Comparison of ENCODE assay signal across 8 cellular contexts in the genomic region with DNA sequence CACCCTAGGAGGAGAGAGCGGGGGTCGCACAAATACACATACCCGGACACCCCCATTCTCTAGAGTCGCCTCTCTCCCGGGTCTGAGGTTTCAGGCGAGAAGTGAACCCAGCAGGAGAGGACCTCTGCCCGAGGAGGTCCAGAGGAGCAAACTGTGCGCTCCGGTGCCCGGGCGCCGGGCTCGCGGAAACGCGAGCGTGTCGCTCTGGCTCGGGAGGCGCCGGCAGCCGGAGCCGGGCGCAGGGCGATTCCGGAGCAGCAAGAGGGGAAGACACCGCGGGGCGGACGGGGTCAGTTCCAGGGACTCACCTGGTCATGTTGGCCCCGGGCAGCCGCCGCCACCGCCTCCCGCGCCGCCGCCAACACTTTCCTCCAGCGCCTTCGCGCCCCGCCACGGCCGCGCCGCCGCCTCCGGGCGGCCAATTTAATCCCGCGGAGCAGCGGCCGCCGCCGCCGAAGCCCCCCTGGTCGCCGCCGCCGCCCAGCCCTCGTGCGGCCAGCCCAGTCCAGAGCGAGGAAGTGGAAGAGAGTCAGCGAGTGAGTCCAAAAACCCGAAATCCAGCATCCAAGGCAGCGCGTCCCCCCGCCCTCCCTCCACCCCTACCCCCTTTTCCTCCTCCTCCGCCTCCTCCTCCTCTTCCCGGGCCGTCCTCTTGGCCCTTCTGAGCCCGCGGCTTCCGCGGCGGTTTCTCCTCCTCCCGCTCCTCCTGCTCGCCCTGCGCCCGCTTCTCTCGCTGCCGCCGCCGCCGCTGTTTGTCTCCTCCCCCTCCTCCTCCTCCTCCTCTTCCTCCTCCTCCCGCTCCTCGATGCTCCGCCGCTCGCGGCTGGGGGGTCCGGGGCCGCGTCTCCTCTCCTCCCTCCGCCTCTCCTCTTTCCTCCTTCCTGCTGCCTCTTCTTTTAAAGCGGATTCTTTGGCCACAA.
DNase-seq lines count a peak whose midpoint lies in the region; ATAC-seq and TF ChIP-seq lines count a peak whose summit lies in the region.

No MANE protein-coding gene starts in this region.

- peak overlapping the region; percentile 48 for H2AFZ ChIP-seq in fibroblast of lung (ENCODE audit: low read length)

- H3K4me1 ChIP-seq in BLaER1: peaks cover 25% of the 10 kb centered on the region
- no peaks in the 10 kb centered on the region for H3K4me1 ChIP-seq in fibroblast of lung (ENCODE audit: control insufficient read depth, extremely low read depth, insufficient read depth, low read length)
- no peaks in the 10 kb centered on the region for H3K4me1 ChIP-seq in urinary bladder (ENCODE audit: insufficient read depth)

- DNase-seq in HEK293T (ENCODE audit: extremely low spot score): peak; percentile 16
- DNase-seq in fibroblast of lung (ENCODE audit: low read depth in 2 of 2): peak; percentile 52 to 60
- DNase-seq in myocyte (ENCODE audit: low read depth): peak; percentile 1
- no peak for DNase-seq in RKO (ENCODE audit: low spot score)

- H3K27me3 ChIP-seq in BLaER1: no peaks in the 10 kb centered on the region
- peaks cover 11% of the 10 kb centered on the region for H3K27me3 ChIP-seq in fibroblast of lung (ENCODE audit: control insufficient read depth, insufficient read depth, low read length)

- no peaks in the 10 kb centered on the region for H4K20me1 ChIP-seq in BLaER1
- H4K20me1 ChIP-seq in fibroblast of lung (ENCODE audit: control insufficient read depth, extremely low read depth, insufficient read depth, low read length): no peaks in the 10 kb centered on the region

- peak overlapping the region; percentile 83 for H3K4me3 ChIP-seq in BLaER1
- peak overlapping the region; percentile 33 for H3K4me3 ChIP-seq in WI38 (ENCODE audit: low read depth, low read length)
- peak overlapping the region; percentile 57 to 80 (median 64) for H3K4me3 ChIP-seq in fibroblast of lung (replicated peaks in 1 of 4; ENCODE audit: control extremely low read depth in 1 of 4, insufficient read depth in 1 of 4, low read depth in 3 of 4, low read length in 4 of 4)
- peak overlapping the region; percentile 69 for H3K4me3 ChIP-seq in urinary bladder (ENCODE audit: low read depth, low read length)

- H3K9ac ChIP-seq in BLaER1 (peak overlapping the region; percentile 78), fibroblast of lung (ENCODE audit: insufficient read depth, low read length) (no peak overlapping the region)

- TF ChIP-seq CTCF in WI38 (IDR thresholded peaks at IDR 0.05; ENCODE audit: low read depth, low read length) (no peak), fibroblast of lung (conservative IDR thresholded peaks at IDR 0.05 in 1 of 2, IDR thresholded peaks at IDR 0.05 in 1 of 2; ENCODE audit: low read depth in 1 of 2, low read length in 2 of 2) (no peak)

- H3K4me2 ChIP-seq in BLaER1 (peak overlapping the region; percentile 84), fibroblast of lung (ENCODE audit: extremely low read depth, insufficient read depth, low read length) (peak overlapping the region; percentile 79)

- CTCF ChIA-PET in HEK293T (lab: Yijun Ruan, JAX): no interaction called here

- no peak for ATAC-seq in HG02840 (IDR thresholded peaks at IDR 0.05; ENCODE audit: low FRiP score, unreplicated experiment)

- POLR2A ChIA-PET in HEK293T (lab: Yijun Ruan, JAX): no interaction called here

- no peaks in the 10 kb centered on the region for H3K36me3 ChIP-seq in BLaER1
- H3K36me3 ChIP-seq in fibroblast of lung (ENCODE audit: control insufficient read depth, insufficient read depth, low read length): no peaks in the 10 kb centered on the region
- no peaks in the 10 kb centered on the region for H3K36me3 ChIP-seq in urinary bladder (ENCODE audit: insufficient read depth)

- peak overlapping the region; percentile 75 for H3K27ac ChIP-seq in BLaER1
- no peak overlapping the region for H3K27ac ChIP-seq in fibroblast of lung (ENCODE audit: insufficient read depth, low read length)
- H3K27ac ChIP-seq in urinary bladder (ENCODE audit: low read depth): no peak overlapping the region

- WGBS in urinary bladder: under 1% methylated on average over 95 of the region's 96 CpGs

- H3K9me3 ChIP-seq in BLaER1: no peaks in the 10 kb centered on the region
- no peaks in the 10 kb centered on the region for H3K9me3 ChIP-seq in fibroblast of lung (ENCODE audit: control insufficient read depth, insufficient read depth, low read depth, low read length)

- no peaks in the 10 kb centered on the region for H3K79me2 ChIP-seq in fibroblast of lung (ENCODE audit: control insufficient read depth, insufficient read depth, low read length)

TF ChIP-seq in HEK293T, 16 proteins besides CTCF, POLR2A, EP300 and RAD21:
- TF ChIP-seq LEF1 (IDR thresholded peaks at IDR 0.05; ENCODE audit: borderline replicate concordance) (no peak), HDGF (IDR thresholded peaks at IDR 0.05; ENCODE audit: borderline replicate concordance) (no peak), TARDBP (IDR thresholded peaks at IDR 0.05) (no peak), BHLHE40 (IDR thresholded peaks at IDR 0.05; ENCODE audit: borderline replicate concordance) (no peak), ELF4 (IDR thresholded peaks at IDR 0.05) (no peak), ZNF384 (IDR thresholded peaks at IDR 0.05) (no peak), NFRKB (IDR thresholded peaks at IDR 0.05) (no peak)
- TF ChIP-seq, protein P1, sequence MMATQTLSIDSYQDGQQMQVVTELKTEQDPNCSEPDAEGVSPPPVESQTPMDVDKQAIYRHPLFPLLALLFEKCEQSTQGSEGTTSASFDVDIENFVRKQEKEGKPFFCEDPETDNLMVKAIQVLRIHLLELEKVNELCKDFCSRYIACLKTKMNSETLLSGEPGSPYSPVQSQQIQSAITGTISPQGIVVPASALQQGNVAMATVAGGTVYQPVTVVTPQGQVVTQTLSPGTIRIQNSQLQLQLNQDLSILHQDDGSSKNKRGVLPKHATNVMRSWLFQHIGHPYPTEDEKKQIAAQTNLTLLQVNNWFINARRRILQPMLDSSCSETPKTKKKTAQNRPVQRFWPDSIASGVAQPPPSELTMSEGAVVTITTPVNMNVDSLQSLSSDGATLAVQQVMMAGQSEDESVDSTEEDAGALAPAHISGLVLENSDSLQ (IDR thresholded peaks at IDR 0.05): no peak

Comparison
In these comparisons a context has a peak if more than half of its experiments do, and no peak if none do; other contexts are left out.
1. H3K4me3 ChIP-seq: peak in every context shown above with its lines; median percentile 83 in BLaER1; 69 in urinary bladder; 64 in fibroblast of lung; 33 in WI38.